8 cellular contexts compared by ENCODE assay signal in genomic region chr17:32909787-32910369, GRCh38. TPM values are rescaled to one million over a fixed set of nuclear protein-coding genes. Genes with fewer than 3 reads are reported as not detected.
A peak's percentile ranks its signal among the peaks of the same experiment; 100 is the strongest.
DNase-seq lines count a peak whose midpoint lies in the region; ATAC-seq and TF ChIP-seq lines count a peak whose summit lies in the region.

No MANE protein-coding gene starts in this region.

- H3K27me3 ChIP-seq in HCT116 (ENCODE audit: insufficient read depth, low read length) (no peaks in the 10 kb centered on the region), lower lobe of right lung (ENCODE audit: low read depth) (no peaks in the 10 kb centered on the region)

- peak; percentile 18 for DNase-seq in DMS 273 treated with DMSO at 0.1 percent for 48 hours (lab: John Stamatoyannopoulos, UW)
- DNase-seq in HCT116 (ENCODE audit: low read depth, low spot score), result peak; percentile 78
- peak; percentile 27 for DNase-seq in NCI-H2227 treated with DMSO at 0.1 percent for 48 hours (lab: John Stamatoyannopoulos, UW)
- peak; percentile 79 for DNase-seq in activated CD4-positive, alpha-beta T cell treated with anti-CD3 and anti-CD28 coated beads for 36 hours
- peak; percentile 18 for DNase-seq in effector CD4-positive, alpha-beta T cell
- DNase-seq in lower lobe of right lung, result no peak
- DNase-seq in stimulated activated CD8-positive, alpha-beta memory T cell treated with anti-CD3 and anti-CD28 coated beads, Interleukin-15, amount 100 ng/mL, for 48 hours (ENCODE audit: low read depth in 2 of 2), result peak; percentile 30 to 45

- peak; percentile 60 to 76 (median 75); a peak in 5 of 6 replicates for TF ChIP-seq CTCF in HCT116 (IDR thresholded peaks at IDR 0.05 in 2 of 3, conservative IDR thresholded peaks at IDR 0.05 in 1 of 3; ENCODE audit: borderline replicate concordance in 1 of 3, insufficient read depth in 1 of 3, low read depth in 2 of 3, low read length in 2 of 3)
- TF ChIP-seq CTCF in lower lobe of right lung (IDR thresholded peaks at IDR 0.05), result peak; percentile 73

- no peaks in the 10 kb centered on the region for H3K36me3 Mint-ChIP-seq in activated CD4-positive, alpha-beta T cell treated with anti-CD3 and anti-CD28 coated beads for 36 hours (ENCODE audit: low read depth)

- H3K9me3 Mint-ChIP-seq in activated CD4-positive, alpha-beta T cell treated with anti-CD3 and anti-CD28 coated beads for 36 hours (ENCODE audit: low read depth), result no peaks in the 10 kb centered on the region

- H3K4me3 ChIP-seq in HCT116 (replicated peaks in 1 of 2; ENCODE audit: low read depth in 1 of 2, low read length in 2 of 2) (no peak overlapping the region), lower lobe of right lung (no peak overlapping the region)

- H3K9me2 ChIP-seq in HCT116 (ENCODE audit: insufficient read depth), result no peaks in the 10 kb centered on the region

- peaks cover 9% of the 10 kb centered on the region for H3K4me1 Mint-ChIP-seq in activated CD4-positive, alpha-beta T cell treated with anti-CD3 and anti-CD28 coated beads for 36 hours

- H3K4me1 ChIP-seq in HCT116 (ENCODE audit: control insufficient read depth in 1 of 2, insufficient read depth in 2 of 2, low read length in 2 of 2) (peaks cover 0 to 6% of the 10 kb centered on the region in 2 experiments; a peak in 2 of 4 replicates), lower lobe of right lung (peaks cover 11% of the 10 kb centered on the region)

- no peak overlapping the region for H3K27ac Mint-ChIP-seq in activated CD4-positive, alpha-beta T cell treated with anti-CD3 and anti-CD28 coated beads for 36 hours

- no peak overlapping the region for H3K9ac ChIP-seq in HCT116 (ENCODE audit: low read length)

- H4K20me1 ChIP-seq in HCT116 (ENCODE audit: insufficient read depth), result no peaks in the 10 kb centered on the region

- H3K4me3 Mint-ChIP-seq in activated CD4-positive, alpha-beta T cell treated with anti-CD3 and anti-CD28 coated beads for 36 hours, result no peak overlapping the region

- POLR2A ChIA-PET in HCT116 (lab: Charles Lee), result no interaction called here
- POLR2A ChIA-PET in activated CD4-positive, alpha-beta T cell treated with anti-CD3 and anti-CD28 coated beads for 36 hours (lab: Charles Lee), result no interaction called here

- H3K9me3 ChIP-seq in HCT116 (ENCODE audit: control insufficient read depth in 1 of 2, insufficient read depth in 1 of 2, low read depth in 1 of 2, low read length in 2 of 2) (no peaks in the 10 kb centered on the region), lower lobe of right lung (no peaks in the 10 kb centered on the region)

- no peak for TF ChIP-seq POLR2A in HCT116 (IDR thresholded peaks at IDR 0.05; ENCODE audit: borderline replicate concordance, extremely low read depth, insufficient read depth, insufficient read length)

- no peaks in the 10 kb centered on the region for H3K79me2 ChIP-seq in HCT116 (ENCODE audit: insufficient read depth, low read length)

- H3K27ac ChIP-seq in HCT116 (ENCODE audit: low read depth, low read length) (no peak overlapping the region), lower lobe of right lung (no peak overlapping the region)

- H3K27me3 Mint-ChIP-seq in activated CD4-positive, alpha-beta T cell treated with anti-CD3 and anti-CD28 coated beads for 36 hours, result peaks cover 20% of the 10 kb centered on the region

- no TSS peak for BruUV-seq in HCT116 (replicated peaks; lab: Mats Ljungman, UMichigan)

- CTCF ChIA-PET in HCT116 (lab: Charles Lee), result interaction anchor here (0.6 to 1.4 kb wide), 13 partner anchors 9 to 449 kb away, joined by 3 to 46 read pairs (median 4); partner anchors contain the start of gene MYO1D
- CTCF ChIA-PET in activated CD4-positive, alpha-beta T cell treated with anti-CD3 and anti-CD28 coated beads for 36 hours (lab: Charles Lee), result interaction anchor here (0.5 to 7.3 kb wide), 18 partner anchors 10 to 817 kb away, joined by 3 to 44 read pairs (median 4); partner anchors contain the start of genes MYO1D and TMEM98

- RAD21 ChIA-PET in HCT116 (lab: Charles Lee; ENCODE audit: low non-redundant PET in 1 of 2, low total read pairs in 2 of 2, uncharacterized antibody in 2 of 2, unreplicated experiment in 2 of 2), result interaction anchor here in 1 of 2 experiments (1.0 kb wide), 2 partner anchors 32 to 127 kb away, joined by 3 to 4 read pairs; partner anchors contain the start of gene MYO1D

- TF ChIP-seq RAD21 in HCT116 (IDR thresholded peaks at IDR 0.05; ENCODE audit: low read depth), result peak; percentile 73

- H3K4me2 ChIP-seq in HCT116 (ENCODE audit: low read length), result no peak overlapping the region

- H2AFZ ChIP-seq in HCT116 (ENCODE audit: low read depth, low read length, poor library complexity, severe bottlenecking), result peak overlapping the region; percentile 96

- intact Hi-C loops in HCT116 (cut with micrococcal nuclease) (loop anchor here (1.0 kb wide), 1 partner anchor 127 kb away; no protein-coding TSS in a partner anchor), lower lobe of right lung (cut with DNase I) (no loop called here)
- intact Hi-C loops in activated CD4-positive, alpha-beta T cell treated with anti-CD3 and anti-CD28 coated beads for 36 hours (cut with DNase I, micrococcal nuclease), result loop anchor here (1.0 kb wide), 2 partner anchors 33 to 127 kb away; partner anchors contain the start of gene MYO1D (in 2 of the 2)

- peak; percentile 91 for ATAC-seq in HCT116
- peak; percentile 71 for ATAC-seq in activated CD4-positive, alpha-beta T cell treated with anti-CD3 and anti-CD28 coated beads for 36 hours
- ATAC-seq in lower lobe of right lung, result peak; percentile 76 to 78
- no peak for ATAC-seq in GM21381 (IDR thresholded peaks at IDR 0.05; ENCODE audit: unreplicated experiment)

- no peaks in the 10 kb centered on the region for H3K36me3 ChIP-seq in HCT116 (ENCODE audit: control insufficient read depth in 1 of 2, insufficient read depth in 2 of 2, low read length in 2 of 2)
- H3K36me3 ChIP-seq in lower lobe of right lung, result no peaks in the 10 kb centered on the region

TF ChIP-seq in HCT116, 20 proteins besides CTCF, POLR2A, EP300 and RAD21:
- TF ChIP-seq MAX (IDR thresholded peaks at IDR 0.05), result no peak
- peak; percentile 59 for TF ChIP-seq ELF1 (IDR thresholded peaks at IDR 0.05; ENCODE audit: borderline replicate concordance, low read depth)

RNA-seq across cellular contexts. Expression of gene TMEM98, which starts 18.1 kb away (rescaled TPM):
- total RNA-seq in HCT116 (2021; ENCODE audit: unreplicated experiment) (29.3 TPM), lower lobe of right lung (47.9 TPM)
- 33.3 and 37.3 TPM in 2 replicates for polyA plus RNA-seq in HCT116 (2012)
- under 1 TPM; 0.41 to 0.77 TPM for total RNA-seq in activated CD4-positive, alpha-beta T cell treated with anti-CD3 and anti-CD28 coated beads for 36 hours

RNA-seq across cellular contexts. Expression of gene MYO1D, which starts 33.0 kb away (rescaled TPM):
- 35.7 TPM for total RNA-seq in HCT116 (2021; ENCODE audit: unreplicated experiment)
- 35.2 and 35.5 TPM in 2 replicates for polyA plus RNA-seq in HCT116 (2012)
- total RNA-seq in activated CD4-positive, alpha-beta T cell treated with anti-CD3 and anti-CD28 coated beads for 36 hours, result 1 to 10 TPM; 8.7 to 8.8 TPM
- total RNA-seq in lower lobe of right lung, result 58.0 TPM

Comparison
In these comparisons a context has a peak if more than half of its experiments do, and no peak if none do; other contexts are left out.
1. RNA of gene TMEM98, which starts 18.1 kb away (total RNA-seq): 47.9 TPM in lower lobe of right lung (single experiment) and 29.3 TPM in HCT116 (single experiment); 0.41 to 0.77 TPM in activated CD4-positive, alpha-beta T cell treated with anti-CD3 and anti-CD28 coated beads for 36 hours; every median in the first group is over 10 times any median in the second.